ENCODE assay signal across 8 cellular contexts in the genomic region with DNA sequence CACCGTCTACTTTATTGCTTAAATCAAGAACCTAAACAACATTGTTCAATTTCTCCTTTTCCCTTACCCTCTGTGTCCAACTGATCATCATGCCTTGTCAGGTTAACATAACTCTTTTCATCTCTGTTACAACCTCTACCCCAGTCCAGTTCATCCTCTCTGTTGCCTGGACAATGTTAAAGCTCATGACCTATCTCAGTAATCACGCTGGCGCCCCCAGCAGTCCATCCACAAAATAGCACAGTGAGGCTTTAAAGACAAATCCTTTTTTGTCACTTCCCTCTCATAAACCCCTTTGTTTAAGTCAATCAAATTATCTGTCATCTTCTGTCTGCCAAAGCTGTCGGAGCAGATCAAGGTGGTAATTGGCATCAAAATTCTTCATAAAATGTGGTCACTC.
DNase-seq lines count a peak whose midpoint lies in the region; ATAC-seq, FAIRE-seq and TF ChIP-seq lines count a peak whose summit lies in the region.

No MANE protein-coding gene starts in this region.

- H3K4me1 ChIP-seq in kidney (ENCODE audit: control insufficient read depth in 1 of 2, insufficient read depth in 1 of 2, low read depth in 1 of 2, low read length in 2 of 2): no peaks in the 10 kb centered on the region

- peak; percentile 52 for ATAC-seq in HG03378 (IDR thresholded peaks at IDR 0.05; ENCODE audit: unreplicated experiment)

- no peak overlapping the region for H3K9ac ChIP-seq in kidney (ENCODE audit: low read length in 2 of 2)

- no peaks in the 10 kb centered on the region for H3K9me3 ChIP-seq in kidney (ENCODE audit: control insufficient read depth in 1 of 2, low read length in 2 of 2)

- H3K36me3 ChIP-seq in GM06990 (ENCODE audit: control insufficient read depth, insufficient read depth, low read length) (peaks cover 5% of the 10 kb centered on the region), kidney (ENCODE audit: control insufficient read depth in 1 of 2, insufficient read depth in 2 of 2, low read length in 2 of 2) (no peaks in the 10 kb centered on the region)

- FAIRE-seq in kidney (lab: Jason Lieb, UNC): no peak

- DNase-seq in GM06990 (ENCODE audit: extremely low read depth, insufficient read length) (no peak), T follicular helper cell (ENCODE audit: low read depth) (peak; percentile 25), astrocyte of the cerebellum (ENCODE audit: low read depth) (no peak), kidney (peak; percentile 48), substantia nigra (lab: John Stamatoyannopoulos, UW) (no peak), NCI-H187 (lab: John Stamatoyannopoulos, UW) (no peak)
- DNase-seq in stimulated activated CD8-positive, alpha-beta memory T cell treated with anti-CD3 and anti-CD28 coated beads, Interleukin-15, amount 100 ng/mL, for 48 hours (ENCODE audit: low read depth in 2 of 2): peak; percentile 23 to 28

- H3K4me3 ChIP-seq in GM06990 (replicated peaks; ENCODE audit: low read depth, low read length): no peak overlapping the region
- H3K4me3 ChIP-seq in astrocyte of the cerebellum (ENCODE audit: low read depth, low read length): no peak overlapping the region
- no peak overlapping the region for H3K4me3 ChIP-seq in kidney (ENCODE audit: low read length in 2 of 2)

- TF ChIP-seq CTCF in GM06990 (IDR thresholded peaks at IDR 0.05; ENCODE audit: insufficient read depth, low read length, poor library complexity, severe bottlenecking): peak; percentile 44
- peak; percentile 55 for TF ChIP-seq CTCF in astrocyte of the cerebellum (IDR thresholded peaks at IDR 0.05; ENCODE audit: low read depth, low read length, missing control alignments)
- peak; percentile 57 for TF ChIP-seq CTCF in kidney (IDR thresholded peaks at IDR 0.05; ENCODE audit: borderline replicate concordance, extremely low read depth, insufficient read depth)

- H3K27me3 ChIP-seq in GM06990 (replicated peaks; ENCODE audit: control insufficient read depth, insufficient read depth, low read length): no peaks in the 10 kb centered on the region

- no peak overlapping the region for H3K27ac ChIP-seq in kidney (ENCODE audit: low read depth in 2 of 2, low read length in 2 of 2)
- H3K27ac ChIP-seq in substantia nigra (ENCODE audit: low read depth, low read length, poor library complexity, severe bottlenecking): no peak overlapping the region

- intact Hi-C loops in kidney (cut with DNase I): no loop called here

- in situ Hi-C loops in astrocyte of the cerebellum (cut with HindIII; ENCODE audit: low sequenced_read_pairs): no loop called here

Comparison
In these comparisons a context has a peak if more than half of its experiments do, and no peak if none do; other contexts are left out.
1. DNase-seq: peak in T follicular helper cell (single experiment), kidney (single experiment) and stimulated activated CD8-positive, alpha-beta memory T cell treated with anti-CD3 and anti-CD28 coated beads, Interleukin-15, amount 100 ng/mL, for 48 hours (2 of 2); none in GM06990 (single experiment), astrocyte of the cerebellum (single experiment), substantia nigra (0 of 49) and NCI-H187 (0 of 2).
2. Peak in every context shown above with its lines, with median percentiles within 50 percentile points of each other: CTCF ChIP-seq.